ENCODE assay signal across 10 cellular contexts in genomic region chr4:174214102-174214878, GRCh38.
DNase-seq lines count a peak whose midpoint lies in the region; ATAC-seq, FAIRE-seq and TF ChIP-seq lines count a peak whose summit lies in the region.
"Had no signal": no experiment of that assay in that cellular context is flagged by ENCODE, and none has a peak within 500 bp of the region (broad histone marks: within the 10 kb centered on the region; RNA-seq: fewer than 3 reads in every experiment).

No MANE protein-coding gene starts in this region.

- no peak for TF ChIP-seq CTCF in heart right ventricle (IDR thresholded peaks at IDR 0.05)

- peaks cover 4 to 56% (median 33%) of the 10 kb centered on the region in 9 donors for H3K4me1 ChIP-seq in heart right ventricle

- peaks cover 7% of the 10 kb centered on the region for H3K9me3 Mint-ChIP-seq in activated CD4-positive, alpha-beta T cell treated with anti-CD3 and anti-CD28 coated beads, Interleukin-2, amount 10 ng/mL, durations not matched to agents 24 days and 14 days
- no peaks in the 10 kb centered on the region for H3K9me3 Mint-ChIP-seq in T-helper 2 cell treated with Interferon-gamma antibody and Interleukin-4, amounts not matched to agents 5 μg/mL and 100 μg/mL, for 36 hours

- WGBS in heart right ventricle, 2 donors: 5 to 7% methylated on average over 47 of the region's 47 CpGs

- H3K27me3 Mint-ChIP-seq in activated CD4-positive, alpha-beta T cell treated with anti-CD3 and anti-CD28 coated beads, Interleukin-2, amount 10 ng/mL, durations not matched to agents 24 days and 14 days: peaks cover 90% of the 10 kb centered on the region
- H3K27me3 Mint-ChIP-seq in T-helper 2 cell treated with Interferon-gamma antibody and Interleukin-4, amounts not matched to agents 5 μg/mL and 100 μg/mL, for 36 hours (ENCODE audit: low read depth): peaks cover 96% of the 10 kb centered on the region

- H3K9me3 ChIP-seq in heart right ventricle: no peaks in the 10 kb centered on the region
- H3K9me3 ChIP-seq: lower lobe of right lung had no signal

- no peak for FAIRE-seq in frontal cortex (lab: Jason Lieb, UNC)

- ATAC-seq in heart right ventricle: peak; percentile 14 to 79 (median 58)
- ATAC-seq in HG03521 (IDR thresholded peaks at IDR 0.05; ENCODE audit: unreplicated experiment): no peak

- H3K27me3 ChIP-seq in heart right ventricle: peaks cover 0 to 100% (median 89%) of the 10 kb centered on the region in 7 donors

- intact Hi-C loops in activated CD4-positive, alpha-beta T cell treated with anti-CD3 and anti-CD28 coated beads, Interleukin-2, amount 10 ng/mL, durations not matched to agents 24 days and 14 days (cut with micrococcal nuclease): loop anchor here (10.0 kb wide), 2 partner anchors 311 to 611 kb away; partner anchors contain the start of genes GLRA3 and HPGD
- intact Hi-C loops in heart right ventricle (cut with DNase I): loop anchor here in 1 of 10 donors (10.0 kb wide), 1 partner anchor 689 kb away; no protein-coding TSS in a partner anchor

- peaks cover 41% of the 10 kb centered on the region for H3K4me1 Mint-ChIP-seq in activated CD4-positive, alpha-beta T cell treated with anti-CD3 and anti-CD28 coated beads, Interleukin-2, amount 10 ng/mL, durations not matched to agents 24 days and 14 days
- H3K4me1 Mint-ChIP-seq in T-helper 2 cell treated with Interferon-gamma antibody and Interleukin-4, amounts not matched to agents 5 μg/mL and 100 μg/mL, for 36 hours (ENCODE audit: low read depth): peaks cover 28% of the 10 kb centered on the region

- peaks cover 7% of the 10 kb centered on the region for H3K36me3 Mint-ChIP-seq in activated CD4-positive, alpha-beta T cell treated with anti-CD3 and anti-CD28 coated beads, Interleukin-2, amount 10 ng/mL, durations not matched to agents 24 days and 14 days (ENCODE audit: low read depth)
- no peaks in the 10 kb centered on the region for H3K36me3 Mint-ChIP-seq in T-helper 2 cell treated with Interferon-gamma antibody and Interleukin-4, amounts not matched to agents 5 μg/mL and 100 μg/mL, for 36 hours (ENCODE audit: low read depth)

- H3K36me3 ChIP-seq in heart right ventricle: no peaks in the 10 kb centered on the region
- H3K36me3 ChIP-seq: lower lobe of right lung had no signal

- peak overlapping the region; percentile 15 to 56 (median 42) for H3K4me3 ChIP-seq in heart right ventricle
- H3K4me3 ChIP-seq: lower lobe of right lung had no signal

- peak overlapping the region in 3 of 10 donors; percentile 12 to 38 (median 34) for H3K27ac ChIP-seq in heart right ventricle
- H3K27ac ChIP-seq: C4-2B, lower lobe of right lung had no signal

- peak; percentile 62 for DNase-seq in activated CD4-positive, alpha-beta T cell treated with anti-CD3 and anti-CD28 coated beads, Interleukin-2, amount 10 ng/mL, durations not matched to agents 24 days and 14 days
- DNase-seq in activated CD4-positive, alpha-beta T cell treated with anti-CD3 and anti-CD28 coated beads, Interleukin-2, amount 50 U/mL, for 1 hour: no peak
- no peak for DNase-seq in T-helper 2 cell treated with Interferon-gamma antibody and Interleukin-4, amounts not matched to agents 5 μg/mL and 100 μg/mL, for 36 hours (ENCODE audit: low spot score)
- peak; percentile 15 to 27 for DNase-seq in heart right ventricle
- DNase-seq in stimulated activated CD8-positive, alpha-beta memory T cell treated with anti-CD3 and anti-CD28 coated beads, Interleukin-4, amount 100 ng/mL, for 48 hours: peak; percentile 33
- no peak for DNase-seq in NCI-H187 treated with DMSO at 0.1 percent for 48 hours (lab: John Stamatoyannopoulos, UW)
- no peak for DNase-seq in frontal cortex (ENCODE audit: low spot score in 2 of 2)
- DNase-seq: lower lobe of right lung had no signal

- peak overlapping the region; percentile 34 for H3K27ac Mint-ChIP-seq in activated CD4-positive, alpha-beta T cell treated with anti-CD3 and anti-CD28 coated beads, Interleukin-2, amount 10 ng/mL, durations not matched to agents 24 days and 14 days
- H3K27ac Mint-ChIP-seq in T-helper 2 cell treated with Interferon-gamma antibody and Interleukin-4, amounts not matched to agents 5 μg/mL and 100 μg/mL, for 36 hours: no peak overlapping the region

- peak overlapping the region; percentile 21 for H3K4me3 Mint-ChIP-seq in activated CD4-positive, alpha-beta T cell treated with anti-CD3 and anti-CD28 coated beads, Interleukin-2, amount 10 ng/mL, durations not matched to agents 24 days and 14 days
- H3K4me3 Mint-ChIP-seq in T-helper 2 cell treated with Interferon-gamma antibody and Interleukin-4, amounts not matched to agents 5 μg/mL and 100 μg/mL, for 36 hours: peak overlapping the region; percentile 3

Comparison
In these comparisons a context has a peak if more than half of its experiments do, and no peak if none do; other contexts are left out.
1. DNase-seq: peak in activated CD4-positive, alpha-beta T cell treated with anti-CD3 and anti-CD28 coated beads, Interleukin-2, amount 10 ng/mL, durations not matched to agents 24 days and 14 days (single experiment), heart right ventricle (2 of 2) and stimulated activated CD8-positive, alpha-beta memory T cell treated with anti-CD3 and anti-CD28 coated beads, Interleukin-4, amount 100 ng/mL, for 48 hours (single experiment); none in activated CD4-positive, alpha-beta T cell treated with anti-CD3 and anti-CD28 coated beads, Interleukin-2, amount 50 U/mL, for 1 hour (single experiment), T-helper 2 cell treated with Interferon-gamma antibody and Interleukin-4, amounts not matched to agents 5 μg/mL and 100 μg/mL, for 36 hours (single experiment), NCI-H187 treated with DMSO at 0.1 percent for 48 hours (single experiment) and frontal cortex (0 of 2).